ENCODE assay signal across 1 cellular context in genomic region chr7:6585746-6586432, GRCh38. TPM values are rescaled to one million over a fixed set of nuclear protein-coding genes. Genes with fewer than 3 reads are reported as not detected.
"Had no signal": no experiment of that assay in that cellular context is flagged by ENCODE, and none has a peak within 500 bp of the region (broad histone marks: within the 10 kb centered on the region; RNA-seq: fewer than 3 reads in every experiment).

No MANE protein-coding gene starts in this region.

RNA-seq across cellular contexts. Expression of gene GRID2IP, which starts 34.6 kb away (rescaled TPM):
- total RNA-seq: cardiac septum had no signal
